Comparison of ENCODE assay signal across 1 cellular context in genomic region chr2:167862787-167863186, GRCh38.
A peak's percentile ranks its signal among the peaks of the same experiment; 100 is the strongest.
TF ChIP-seq lines count a peak whose summit lies in the region.

No MANE protein-coding gene starts in this region.

TF ChIP-seq in SK-N-SH, 30 proteins besides CTCF, POLR2A, EP300 and RAD21 (continued from another document):
- TF ChIP-seq PBX3 (IDR thresholded peaks at IDR 0.05) = peak; percentile 9; the same call in 1 of the 2 replicates
